In the genomic region with DNA sequence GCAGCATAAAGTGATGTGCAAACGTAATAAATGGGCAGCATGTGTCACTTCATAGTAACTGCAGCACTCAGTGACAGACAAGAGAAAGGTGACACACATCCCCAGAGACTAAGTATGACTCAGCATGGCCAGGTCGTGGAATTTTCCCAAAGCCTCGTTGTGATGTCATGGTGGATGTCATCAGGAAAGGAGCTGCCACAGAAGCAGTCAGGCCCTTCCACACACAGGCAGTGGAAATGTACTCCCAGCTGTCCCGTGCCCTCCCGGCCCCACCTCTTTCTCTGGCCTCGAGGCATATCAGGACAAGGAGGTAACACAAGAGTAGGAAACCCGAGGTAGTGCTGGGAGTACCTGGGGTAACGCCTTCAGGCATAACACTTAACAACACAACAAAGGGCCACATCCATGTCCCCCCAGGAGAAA, we compare ENCODE assay signal across 8 cellular contexts. TPM values are rescaled to one million over a fixed set of nuclear protein-coding genes. Genes with fewer than 3 reads are reported as not detected.
DNase-seq lines count a peak whose midpoint lies in the region; ATAC-seq and TF ChIP-seq lines count a peak whose summit lies in the region.

No MANE protein-coding gene starts in this region.

- TF ChIP-seq CTCF in HCT116 (IDR thresholded peaks at IDR 0.05 in 2 of 3, conservative IDR thresholded peaks at IDR 0.05 in 1 of 3; ENCODE audit: borderline replicate concordance in 1 of 3, insufficient read depth in 1 of 3, low read depth in 2 of 3, low read length in 2 of 3): no peak
- TF ChIP-seq CTCF in transverse colon (IDR thresholded peaks at IDR 0.05): no peak

- POLR2A ChIA-PET in HCT116 (lab: Charles Lee): interaction anchor here (0.9 kb wide), 1 partner anchor 21 kb away, joined by 4 read pairs; no protein-coding TSS in a partner anchor

- H3K4me1 ChIP-seq in HCT116 (ENCODE audit: control insufficient read depth in 1 of 2, insufficient read depth in 2 of 2, low read length in 2 of 2): peaks cover 32 to 33% of the 10 kb centered on the region in 2 experiments
- peaks cover 0 to 26% (median 15%) of the 10 kb centered on the region in 4 donors for H3K4me1 ChIP-seq in transverse colon

- peak; percentile 88 for ATAC-seq in HCT116
- ATAC-seq in activated T-helper 17 cell treated with anti-CD3 and anti-CD28 coated beads, Interleukin-2, amount 50 U/mL, for 72 hours (replicated peaks): peak; percentile 98
- ATAC-seq in GM19455 (IDR thresholded peaks at IDR 0.05; ENCODE audit: unreplicated experiment): no peak

- BruUV-seq in HCT116 (replicated peaks; lab: Mats Ljungman, UMichigan): no TSS peak

- peak overlapping the region; percentile 73 for H3K27ac ChIP-seq in HCT116 (ENCODE audit: low read depth, low read length)
- no peak overlapping the region for H3K27ac ChIP-seq in transverse colon

- intact Hi-C loops in HCT116 (cut with micrococcal nuclease) (loop anchor here (10.0 kb wide), 1 partner anchor 65 kb away; no protein-coding TSS in a partner anchor), transverse colon (cut with DNase I; ENCODE audit: low total_unique reads) (no loop called here)

- no peaks in the 10 kb centered on the region for H3K27me3 Mint-ChIP-seq in activated T-helper 17 cell treated with anti-CD3 and anti-CD28 coated beads, Interleukin-2, amount 50 U/mL, for 72 hours

- H4K20me1 ChIP-seq in HCT116 (ENCODE audit: insufficient read depth): no peaks in the 10 kb centered on the region

- no peaks in the 10 kb centered on the region for H3K9me3 Mint-ChIP-seq in activated T-helper 17 cell treated with anti-CD3 and anti-CD28 coated beads, Interleukin-2, amount 50 U/mL, for 72 hours

- peak overlapping the region; percentile 50 for H3K4me2 ChIP-seq in HCT116 (ENCODE audit: low read length)

- H3K4me3 Mint-ChIP-seq in activated T-helper 17 cell treated with anti-CD3 and anti-CD28 coated beads, Interleukin-2, amount 50 U/mL, for 72 hours: no peak overlapping the region

- TF ChIP-seq RAD21 in HCT116 (IDR thresholded peaks at IDR 0.05; ENCODE audit: low read depth): no peak

- TF ChIP-seq POLR2A in HCT116 (IDR thresholded peaks at IDR 0.05; ENCODE audit: borderline replicate concordance, extremely low read depth, insufficient read depth, insufficient read length) (no peak), transverse colon (IDR thresholded peaks at IDR 0.05) (no peak)

- in situ Hi-C loops in ACHN (cut with HindIII; ENCODE audit: low pct_ligation_motif_present, low pct_unique_long_range_greater_than_20kb, low sequenced_read_pairs): no loop called here
- in situ Hi-C loops in transverse colon (cut with MboI; ENCODE audit: low pct_ligation_motif_present in 1 of 4, low pct_unique_long_range_greater_than_20kb in 1 of 4, low sequenced_read_pairs in 3 of 4): no loop called here

- H3K9ac ChIP-seq in HCT116 (ENCODE audit: low read length): peak overlapping the region; percentile 44

- H3K36me3 Mint-ChIP-seq in activated T-helper 17 cell treated with anti-CD3 and anti-CD28 coated beads, Interleukin-2, amount 50 U/mL, for 72 hours (ENCODE audit: low read depth): no peaks in the 10 kb centered on the region

- no peaks in the 10 kb centered on the region for H3K9me3 ChIP-seq in HCT116 (ENCODE audit: control insufficient read depth in 1 of 2, insufficient read depth in 1 of 2, low read depth in 1 of 2, low read length in 2 of 2)
- H3K9me3 ChIP-seq in transverse colon: no peaks in the 10 kb centered on the region

- H3K4me1 Mint-ChIP-seq in activated T-helper 17 cell treated with anti-CD3 and anti-CD28 coated beads, Interleukin-2, amount 50 U/mL, for 72 hours: peaks cover 4% of the 10 kb centered on the region

- RAD21 ChIA-PET in HCT116 (lab: Charles Lee; ENCODE audit: low non-redundant PET in 1 of 2, low total read pairs in 2 of 2, uncharacterized antibody in 2 of 2, unreplicated experiment in 2 of 2): interaction anchor here in 1 of 2 experiments (0.6 kb wide), 1 partner anchor 14 kb away, joined by 3 read pairs; no protein-coding TSS in a partner anchor

- peak overlapping the region; percentile 13 for H2AFZ ChIP-seq in HCT116 (ENCODE audit: low read depth, low read length, poor library complexity, severe bottlenecking)

- H3K4me3 ChIP-seq in HCT116 (replicated peaks in 1 of 2; ENCODE audit: low read depth in 1 of 2, low read length in 2 of 2): no peak overlapping the region
- no peak overlapping the region for H3K4me3 ChIP-seq in transverse colon

- CTCF ChIA-PET in HCT116 (lab: Charles Lee): interaction anchor here (0.7 to 1.0 kb wide), 2 partner anchors 67 to 69 kb away, joined by 3 to 5 read pairs; no protein-coding TSS in a partner anchor

- no peak for TF ChIP-seq EP300 in transverse colon (IDR thresholded peaks at IDR 0.05; ENCODE audit: low read depth)

- H3K36me3 ChIP-seq in HCT116 (ENCODE audit: control insufficient read depth in 1 of 2, insufficient read depth in 2 of 2, low read length in 2 of 2) (no peaks in the 10 kb centered on the region), transverse colon (no peaks in the 10 kb centered on the region)

- WGBS in transverse colon (ENCODE audit: low coverage in 1 of 2), 2 donors: 38 to 43% methylated on average over 5 to 8 of the region's 8 CpGs

- H3K9me2 ChIP-seq in HCT116 (ENCODE audit: insufficient read depth): no peaks in the 10 kb centered on the region

- H3K27me3 ChIP-seq in HCT116 (ENCODE audit: insufficient read depth, low read length) (no peaks in the 10 kb centered on the region), transverse colon (no peaks in the 10 kb centered on the region)

- no peaks in the 10 kb centered on the region for H3K79me2 ChIP-seq in HCT116 (ENCODE audit: insufficient read depth, low read length)

- DNase-seq in ACHN (peak; percentile 50), HCT116 (ENCODE audit: low read depth, low spot score) (peak; percentile 90), kidney tubule cell (ENCODE audit: low spot score) (peak; percentile 94), transverse colon (peak; percentile 57), NCI-H1694 (lab: John Stamatoyannopoulos, UW) (no peak), GM19238 (ENCODE audit: insufficient read length, low spot score) (no peak)

- peak overlapping the region; percentile 88 for H3K27ac Mint-ChIP-seq in activated T-helper 17 cell treated with anti-CD3 and anti-CD28 coated beads, Interleukin-2, amount 50 U/mL, for 72 hours

TF ChIP-seq in HCT116, 20 proteins besides CTCF, POLR2A, EP300 and RAD21 (continues in another document):
- TF ChIP-seq TCF7L2 (IDR thresholded peaks at IDR 0.05; ENCODE audit: borderline replicate concordance, extremely low read depth, insufficient read depth, insufficient read length): no peak
- no peak for TF ChIP-seq ZFX (IDR thresholded peaks at IDR 0.05)
- TF ChIP-seq SP1 (IDR thresholded peaks at IDR 0.05; ENCODE audit: low read depth): peak; percentile 97
- TF ChIP-seq CBX3 (IDR thresholded peaks at IDR 0.05; ENCODE audit: low read depth): peak; percentile 71
- no peak; the same call in 1 of the 2 replicates for TF ChIP-seq ATF3 (IDR thresholded peaks at IDR 0.05)
- TF ChIP-seq ZBTB33 (IDR thresholded peaks at IDR 0.05; ENCODE audit: extremely low read depth, insufficient replicate concordance, low read length): no peak
- peak; percentile 84 for TF ChIP-seq MAX (IDR thresholded peaks at IDR 0.05)
- TF ChIP-seq YY1 (IDR thresholded peaks at IDR 0.05; ENCODE audit: extremely low read depth, insufficient replicate concordance, low read depth, low read length): peak; percentile 58
- no peak for TF ChIP-seq EGR1 (IDR thresholded peaks at IDR 0.05; ENCODE audit: low read depth)
- TF ChIP-seq SRF (IDR thresholded peaks at IDR 0.05; ENCODE audit: low read depth): no peak; the same call in 1 of the 2 replicates

RNA-seq across cellular contexts. Expression of gene PC, which starts 8.1 kb away (rescaled TPM):
- total RNA-seq in HCT116 (2021; ENCODE audit: unreplicated experiment): 24.1 TPM
- 23.7 and 26.8 TPM in 2 replicates for polyA plus RNA-seq in HCT116 (2012)
- total RNA-seq in activated T-helper 17 cell treated with anti-CD3 and anti-CD28 coated beads, Interleukin-2, amount 50 U/mL, for 72 hours: 10 to 100 TPM in 1 of 2 donors, 1 to 10 TPM in 1; 8.4 to 10.9 TPM
- 100 to 1,000 TPM in 1 of 4 donors, 10 to 100 TPM in 3; 14.9 to 246 (median 38.1) TPM for total RNA-seq in transverse colon

RNA-seq across cellular contexts. Expression of gene C11orf86, which starts 25.0 kb away (rescaled TPM):
- total RNA-seq in HCT116 (2021; ENCODE audit: unreplicated experiment): 0.25 TPM
- polyA plus RNA-seq in HCT116 (2012): 0.25 and 0.50 TPM in 2 replicates
- not detected for total RNA-seq in activated T-helper 17 cell treated with anti-CD3 and anti-CD28 coated beads, Interleukin-2, amount 50 U/mL, for 72 hours
- total RNA-seq in transverse colon: 10 to 100 TPM in 3 of 4 donors, not detected in 1; 21.0 to 88.3 (median 56.1) TPM

Comparison
In these comparisons a context has a peak if more than half of its experiments do, and no peak if none do; other contexts are left out.
1. DNase-seq: peak in ACHN (single experiment), HCT116 (single experiment), kidney tubule cell (single experiment) and transverse colon (single experiment); none in NCI-H1694 (single experiment) and GM19238 (single experiment).